21 cellular contexts compared by ENCODE assay signal in genomic region chr1:102838016-102838415, GRCh38.
A peak's percentile ranks its signal among the peaks of the same experiment; 100 is the strongest.
DNase-seq lines count a peak whose midpoint lies in the region; ATAC-seq, FAIRE-seq and TF ChIP-seq lines count a peak whose summit lies in the region.
"Had no signal": no experiment of that assay in that cellular context is flagged by ENCODE, and none has a peak within 500 bp of the region (broad histone marks: within the 10 kb centered on the region; RNA-seq: fewer than 3 reads in every experiment).

No MANE protein-coding gene starts in this region.

- H3K4me1 ChIP-seq in SK-N-SH (ENCODE audit: control insufficient read depth in 1 of 2, insufficient read depth in 2 of 2, low read depth in 1 of 2, low read length in 1 of 2) = no peaks in the 10 kb centered on the region; a peak in 1 of 4 replicates
- H3K4me1 ChIP-seq in astrocyte (ENCODE audit: insufficient read depth, low read length) = peaks cover 8% of the 10 kb centered on the region
- no peaks in the 10 kb centered on the region for H3K4me1 ChIP-seq in hepatocyte (ENCODE audit: insufficient read depth)
- H3K4me1 ChIP-seq: HAP-1, SJSA1 had no signal

- TF ChIP-seq EP300 in SK-N-SH (IDR thresholded peaks at IDR 0.05; ENCODE audit: borderline replicate concordance in 1 of 2, low read depth in 1 of 2, low read length in 1 of 2) = no peak

- intact Hi-C loops in sciatic nerve (cut with DNase I) = no loop called here
- intact Hi-C loops in activated T-helper 2 cell treated with anti-CD3 and anti-CD28 coated beads, Interferon-gamma antibody, Interleukin-2, Interleukin-4, amounts not matched to agents 10 μg/mL and 5 μg/mL and 100 μg/mL, durations not matched to agents 14 hours and 24 hours and 36 hours (cut with micrococcal nuclease) = no loop called here

- no peak overlapping the region for H3K9ac ChIP-seq in SK-N-SH
- H3K9ac ChIP-seq in astrocyte (ENCODE audit: low read length) = no peak overlapping the region
- H3K9ac ChIP-seq: BLaER1 treated with 17β-estradiol and CSF1 and Interleukin-3, amounts not matched to agents 10 nM and 100 nM had no signal

- H3F3A ChIP-seq in SK-N-SH (replicated peaks; ENCODE audit: insufficient read depth) = no peaks in the 10 kb centered on the region

- no peaks in the 10 kb centered on the region for H4K20me1 ChIP-seq in SK-N-SH (ENCODE audit: insufficient read depth)
- no peaks in the 10 kb centered on the region for H4K20me1 ChIP-seq in astrocyte (ENCODE audit: insufficient read depth, low read length)
- H4K20me1 ChIP-seq in hepatocyte (ENCODE audit: insufficient read depth, poor library complexity, severe bottlenecking) = no peaks in the 10 kb centered on the region
- H4K20me1 ChIP-seq: BLaER1 treated with 17β-estradiol and CSF1 and Interleukin-3, amounts not matched to agents 10 nM and 100 nM had no signal

- H3K9me3 ChIP-seq in SK-N-SH (no peaks in the 10 kb centered on the region), astrocyte (ENCODE audit: insufficient read depth, low read depth, low read length) (no peaks in the 10 kb centered on the region), hepatocyte (ENCODE audit: low read depth) (no peaks in the 10 kb centered on the region)
- H3K9me3 ChIP-seq: HAP-1, SJSA1 had no signal

- WGBS in SK-N-SH (ENCODE audit: low lambda C conversion rate) = 85% methylated on average over 4 of the region's 4 CpGs
- 71% methylated on average over 4 of the region's 4 CpGs for WGBS in hepatocyte (ENCODE audit: low lambda C conversion rate, missing lambda C conversion rate)

- TF ChIP-seq RAD21 in SK-N-SH (IDR thresholded peaks at IDR 0.05; ENCODE audit: low read length) = no peak

- TF ChIP-seq CTCF in SK-N-SH (IDR thresholded peaks at IDR 0.05) = no peak
- no peak for TF ChIP-seq CTCF in astrocyte (IDR thresholded peaks at IDR 0.05; ENCODE audit: insufficient read depth, low read depth, low read length)
- TF ChIP-seq CTCF in hepatocyte (IDR thresholded peaks at IDR 0.05; ENCODE audit: poor library complexity) = no peak
- no peak for TF ChIP-seq CTCF in type B pancreatic cell (conservative IDR thresholded peaks at IDR 0.05)

- FAIRE-seq in astrocyte (lab: Jason Lieb, UNC) = no peak

- H3K4me1 Mint-ChIP-seq in astrocyte (ENCODE audit: low read depth, unreplicated experiment) = peaks cover 8% of the 10 kb centered on the region
- no peaks in the 10 kb centered on the region for H3K4me1 Mint-ChIP-seq in type B pancreatic cell (ENCODE audit: unreplicated experiment)
- no peaks in the 10 kb centered on the region for H3K4me1 Mint-ChIP-seq in activated T-helper 2 cell treated with anti-CD3 and anti-CD28 coated beads, Interferon-gamma antibody, Interleukin-2, Interleukin-4, amounts not matched to agents 10 μg/mL and 5 μg/mL and 100 μg/mL, durations not matched to agents 14 hours and 24 hours and 36 hours (ENCODE audit: low read depth)
- H3K4me1 Mint-ChIP-seq: CD8-positive, alpha-beta memory T cell had no signal

- H3K27me3 ChIP-seq in SK-N-SH (ENCODE audit: insufficient read depth) (no peaks in the 10 kb centered on the region), astrocyte (ENCODE audit: insufficient read depth, low read length) (no peaks in the 10 kb centered on the region), hepatocyte (no peaks in the 10 kb centered on the region)
- H3K27me3 ChIP-seq: BLaER1 treated with 17β-estradiol and CSF1 and Interleukin-3, amounts not matched to agents 10 nM and 100 nM; SJSA1 had no signal

- no peaks in the 10 kb centered on the region for H3K36me3 ChIP-seq in SK-N-SH (replicated peaks in 1 of 2; ENCODE audit: control insufficient read depth in 1 of 2, insufficient read depth in 2 of 2, low read length in 1 of 2)
- H3K36me3 ChIP-seq in astrocyte (ENCODE audit: insufficient read depth, low read length) = no peaks in the 10 kb centered on the region
- H3K36me3 ChIP-seq in hepatocyte (replicated peaks; ENCODE audit: insufficient read depth, low read depth) = no peaks in the 10 kb centered on the region
- H3K36me3 ChIP-seq: BLaER1 treated with 17β-estradiol and CSF1 and Interleukin-3, amounts not matched to agents 10 nM and 100 nM; HAP-1; SJSA1 had no signal

- H3K27me3 Mint-ChIP-seq in astrocyte (ENCODE audit: low read depth, unreplicated experiment) (peaks cover 2% of the 10 kb centered on the region), type B pancreatic cell (no peaks in the 10 kb centered on the region)
- no peaks in the 10 kb centered on the region for H3K27me3 Mint-ChIP-seq in activated T-helper 2 cell treated with anti-CD3 and anti-CD28 coated beads, Interferon-gamma antibody, Interleukin-2, Interleukin-4, amounts not matched to agents 10 μg/mL and 5 μg/mL and 100 μg/mL, durations not matched to agents 14 hours and 24 hours and 36 hours (ENCODE audit: low read depth)
- H3K27me3 Mint-ChIP-seq: CD8-positive, alpha-beta memory T cell had no signal

- H2AFZ ChIP-seq in SK-N-SH (ENCODE audit: low read depth) (peak overlapping the region; percentile 25; the same call in 1 of the 2 replicates), astrocyte (ENCODE audit: low read depth, low read length) (no peak overlapping the region), hepatocyte (no peak overlapping the region)

- H3K27ac ChIP-seq in SK-N-SH (ENCODE audit: low read depth in 2 of 2, low read length in 1 of 2) (no peak overlapping the region), astrocyte (ENCODE audit: low read depth, low read length) (no peak overlapping the region), hepatocyte (peak overlapping the region; percentile 61)
- H3K27ac ChIP-seq: BLaER1 treated with 17β-estradiol and CSF1 and Interleukin-3, amounts not matched to agents 10 nM and 100 nM; SJSA1 had no signal

- H3K4me2 ChIP-seq in SK-N-SH (no peak overlapping the region), astrocyte (ENCODE audit: low read length) (peak overlapping the region; percentile 5), hepatocyte (peak overlapping the region; percentile 46)
- H3K4me2 ChIP-seq: BLaER1 treated with 17β-estradiol and CSF1 and Interleukin-3, amounts not matched to agents 10 nM and 100 nM had no signal

- H3K79me2 ChIP-seq in SK-N-SH (ENCODE audit: insufficient read depth) = no peaks in the 10 kb centered on the region
- H3K79me2 ChIP-seq in astrocyte (ENCODE audit: insufficient read depth, low read length) = no peaks in the 10 kb centered on the region
- H3K79me2 ChIP-seq in hepatocyte = no peaks in the 10 kb centered on the region

- H3K27ac Mint-ChIP-seq in astrocyte (ENCODE audit: unreplicated experiment) = no peak overlapping the region
- peak overlapping the region; percentile 21 for H3K27ac Mint-ChIP-seq in type B pancreatic cell
- no peak overlapping the region for H3K27ac Mint-ChIP-seq in activated T-helper 2 cell treated with anti-CD3 and anti-CD28 coated beads, Interferon-gamma antibody, Interleukin-2, Interleukin-4, amounts not matched to agents 10 μg/mL and 5 μg/mL and 100 μg/mL, durations not matched to agents 14 hours and 24 hours and 36 hours
- H3K27ac Mint-ChIP-seq: CD8-positive, alpha-beta memory T cell had no signal

- H3K9me2 ChIP-seq in SK-N-SH = no peaks in the 10 kb centered on the region
- H3K9me2 ChIP-seq in hepatocyte (replicated peaks; ENCODE audit: insufficient read depth) = no peaks in the 10 kb centered on the region

- H3K9me3 Mint-ChIP-seq in astrocyte (ENCODE audit: unreplicated experiment) (peaks cover 4% of the 10 kb centered on the region), type B pancreatic cell (peaks cover 5% of the 10 kb centered on the region)
- H3K9me3 Mint-ChIP-seq in activated T-helper 2 cell treated with anti-CD3 and anti-CD28 coated beads, Interferon-gamma antibody, Interleukin-2, Interleukin-4, amounts not matched to agents 10 μg/mL and 5 μg/mL and 100 μg/mL, durations not matched to agents 14 hours and 24 hours and 36 hours = peaks cover 4% of the 10 kb centered on the region

- ATAC-seq in SK-N-SH treated with all-trans-retinoic acid at 6 μM for 48 hours (no peak), sciatic nerve (no peak), HG03196 (IDR thresholded peaks at IDR 0.05; ENCODE audit: unreplicated experiment) (no peak)
- ATAC-seq: Right ventricle myocardium inferior had no signal

- no peak overlapping the region for H3K4me3 ChIP-seq in SK-N-SH (ENCODE audit: low read depth in 2 of 2, low read length in 1 of 2)
- no peak overlapping the region for H3K4me3 ChIP-seq in astrocyte (ENCODE audit: insufficient read depth, low read depth, low read length)
- no peak overlapping the region for H3K4me3 ChIP-seq in hepatocyte
- H3K4me3 ChIP-seq: BLaER1 treated with 17β-estradiol and CSF1 and Interleukin-3, amounts not matched to agents 10 nM and 100 nM; HAP-1; SJSA1 had no signal

- CTCF ChIA-PET in SK-N-SH (lab: Yijun Ruan, JAX) = no interaction called here

- no peak for DNase-seq in SK-N-SH
- no peak for DNase-seq in astrocyte (ENCODE audit: low read depth)
- no peak for DNase-seq in hepatocyte (ENCODE audit: low spot score)
- DNase-seq in type B pancreatic cell (ENCODE audit: extremely low spot score, unreplicated experiment) = no peak
- DNase-seq in sciatic nerve (ENCODE audit: low spot score) = no peak
- DNase-seq in activated T-helper 2 cell treated with anti-CD3 and anti-CD28 coated beads, Interferon-gamma antibody, Interleukin-2, Interleukin-4, amounts not matched to agents 10 μg/mL and 5 μg/mL and 100 μg/mL, durations not matched to agents 14 hours and 24 hours and 36 hours (ENCODE audit: low spot score) = no peak
- DNase-seq: 8988T; CD8-positive, alpha-beta memory T cell; Karpas-422; NCI-H1694; NCI-H2081; NCI-H2171; NCI-H345; NCI-H524 treated with DMSO at 0.1 percent for 48 hours; NCI-H82 had no signal

- H3K4me3 Mint-ChIP-seq in astrocyte (ENCODE audit: unreplicated experiment) (no peak overlapping the region), type B pancreatic cell (no peak overlapping the region)
- H3K4me3 Mint-ChIP-seq in activated T-helper 2 cell treated with anti-CD3 and anti-CD28 coated beads, Interferon-gamma antibody, Interleukin-2, Interleukin-4, amounts not matched to agents 10 μg/mL and 5 μg/mL and 100 μg/mL, durations not matched to agents 14 hours and 24 hours and 36 hours (ENCODE audit: low read depth) = no peak overlapping the region
- H3K4me3 Mint-ChIP-seq: CD8-positive, alpha-beta memory T cell had no signal

- POLR2A ChIA-PET in SK-N-SH (lab: Yijun Ruan, JAX) = no interaction called here

- H3K36me3 Mint-ChIP-seq in astrocyte (ENCODE audit: low read depth, unreplicated experiment) (no peaks in the 10 kb centered on the region), type B pancreatic cell (no peaks in the 10 kb centered on the region)
- H3K36me3 Mint-ChIP-seq in activated T-helper 2 cell treated with anti-CD3 and anti-CD28 coated beads, Interferon-gamma antibody, Interleukin-2, Interleukin-4, amounts not matched to agents 10 μg/mL and 5 μg/mL and 100 μg/mL, durations not matched to agents 14 hours and 24 hours and 36 hours (ENCODE audit: low read depth) = no peaks in the 10 kb centered on the region
- H3K36me3 Mint-ChIP-seq: CD8-positive, alpha-beta memory T cell had no signal

TF ChIP-seq in SK-N-SH, 30 proteins besides CTCF, POLR2A, EP300 and RAD21 (continues in another document):
- TF ChIP-seq CHD2 (IDR thresholded peaks at IDR 0.05; ENCODE audit: low read length, partially characterized antibody) = no peak

TF ChIP-seq in SK-N-SH treated with all-trans-retinoic acid at 6 μM for 48 hours, 23 proteins besides CTCF, POLR2A, EP300 and RAD21 (continues in another document):
- TF ChIP-seq TCF4 (CRISPR knock-in tag; IDR thresholded peaks at IDR 0.05; ENCODE audit: borderline replicate concordance) (no peak), ARNTL (CRISPR knock-in tag; IDR thresholded peaks at IDR 0.05; ENCODE audit: borderline replicate concordance, low read depth) (no peak), CSDC2 (CRISPR knock-in tag; IDR thresholded peaks at IDR 0.05) (no peak)
